19 cellular contexts compared by ENCODE assay signal in genomic region chr15:89904519-89904918, GRCh38.
"Had no signal": no experiment of that assay in that cellular context is flagged by ENCODE, and none has a peak within 500 bp of the region (broad histone marks: within the 10 kb centered on the region; RNA-seq: fewer than 3 reads in every experiment).

No MANE protein-coding gene starts in this region.

- H3K27me3 ChIP-seq: breast epithelium, dorsolateral prefrontal cortex, hepatocyte, spleen, testis, tibial nerve had no signal

- H3K27ac Mint-ChIP-seq: naive thymus-derived CD4-positive, alpha-beta T cell had no signal

- H3K4me1 ChIP-seq: breast epithelium, psoas muscle, testis, tibial nerve had no signal

- H3K36me3 ChIP-seq: breast epithelium had no signal

- ATAC-seq: naive thymus-derived CD4-positive, alpha-beta T cell; psoas muscle; sciatic nerve had no signal

- H2AFZ ChIP-seq: hepatocyte had no signal

- H3K36me3 Mint-ChIP-seq: naive thymus-derived CD4-positive, alpha-beta T cell had no signal

- H3K4me1 Mint-ChIP-seq: neural crest cell had no signal

- H3K27ac ChIP-seq: breast epithelium, dorsolateral prefrontal cortex, hepatocyte, psoas muscle, spleen, testis, tibial nerve had no signal

- H3K4me3 Mint-ChIP-seq: naive thymus-derived CD4-positive, alpha-beta T cell had no signal

- H3K9me3 ChIP-seq: breast epithelium, psoas muscle, spleen, testis, tibial nerve had no signal

- H3K4me2 ChIP-seq: hepatocyte had no signal

- H3K9me3 Mint-ChIP-seq: naive thymus-derived CD4-positive, alpha-beta T cell; neural crest cell had no signal

- H3K79me2 ChIP-seq: hepatocyte had no signal

- DNase-seq: caudate nucleus; cortex of kidney; effector CD8-positive, alpha-beta T cell; foreskin melanocyte; mesenchymal stem cell; naive thymus-derived CD4-positive, alpha-beta T cell; nucleus accumbens; psoas muscle; retina; spleen; stimulated activated naive CD4-positive, alpha-beta T cell treated with Interleukin-2 at 50 U/mL for 16 hours; testis had no signal

- H3K4me3 ChIP-seq: breast epithelium, dorsolateral prefrontal cortex, hepatocyte, lung, psoas muscle, spleen, testis, tibial nerve had no signal
